9 cellular contexts compared by ENCODE assay signal in the genomic region with DNA sequence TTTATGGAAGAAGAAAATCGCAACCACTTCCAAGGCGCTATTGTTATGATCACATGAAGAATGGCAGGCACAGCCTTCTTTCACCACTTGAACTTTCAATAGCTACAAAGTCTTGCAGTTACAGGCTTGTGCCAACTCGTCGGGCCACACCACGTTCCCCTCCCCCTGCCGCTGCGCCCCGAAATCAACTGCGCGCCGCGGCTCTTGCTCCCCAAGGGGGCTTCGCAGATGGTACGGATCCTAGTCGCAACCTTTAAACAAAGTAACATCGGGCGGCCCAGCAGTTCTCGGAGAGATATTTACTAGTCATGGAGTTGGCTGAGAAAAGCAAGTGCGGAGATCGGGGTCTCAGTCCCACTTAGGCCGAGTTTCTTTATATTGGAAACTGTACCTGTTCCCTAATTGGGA. TPM values are rescaled to one million over a fixed set of nuclear protein-coding genes. Genes with fewer than 3 reads are reported as not detected.
A peak's percentile ranks its signal among the peaks of the same experiment; 100 is the strongest.
DNase-seq lines count a peak whose midpoint lies in the region; ATAC-seq and TF ChIP-seq lines count a peak whose summit lies in the region.
"Had no signal": no experiment of that assay in that cellular context is flagged by ENCODE, and none has a peak within 500 bp of the region (broad histone marks: within the 10 kb centered on the region; RNA-seq: fewer than 3 reads in every experiment).

No MANE protein-coding gene starts in this region.

- H3K36me3 ChIP-seq in hepatocyte (replicated peaks; ENCODE audit: insufficient read depth, low read depth), result no peaks in the 10 kb centered on the region
- H3K36me3 ChIP-seq in smooth muscle cell (ENCODE audit: low read depth), result no peaks in the 10 kb centered on the region

- H3K4me1 Mint-ChIP-seq in activated CD8-positive, alpha-beta T cell treated with anti-CD3 and anti-CD28 coated beads, Interleukin-2, amount 10 ng/mL, durations not matched to agents 7 days and 5 days (ENCODE audit: low read depth), result peaks cover 31% of the 10 kb centered on the region

- H3K79me2 ChIP-seq in hepatocyte (peaks cover 38% of the 10 kb centered on the region), smooth muscle cell (ENCODE audit: low read depth) (peaks cover 25% of the 10 kb centered on the region)

- WGBS in hepatocyte (ENCODE audit: low lambda C conversion rate, missing lambda C conversion rate), result 1% methylated on average over 21 of the region's 21 CpGs
- WGBS in smooth muscle cell (ENCODE audit: low lambda C conversion rate), result 3% methylated on average over 20 of the region's 21 CpGs

- no peak overlapping the region for H3K27ac Mint-ChIP-seq in activated CD8-positive, alpha-beta T cell treated with anti-CD3 and anti-CD28 coated beads, Interleukin-2, amount 10 ng/mL, durations not matched to agents 7 days and 5 days

- peak overlapping the region; percentile 48 for H3K4me3 Mint-ChIP-seq in activated CD8-positive, alpha-beta T cell treated with anti-CD3 and anti-CD28 coated beads, Interleukin-2, amount 10 ng/mL, durations not matched to agents 7 days and 5 days

- H3K4me1 ChIP-seq in hepatocyte (ENCODE audit: insufficient read depth) (peaks cover under 1% of the 10 kb centered on the region), smooth muscle cell (ENCODE audit: low read depth) (peaks cover 12% of the 10 kb centered on the region)

- H3K9me3 ChIP-seq in hepatocyte (ENCODE audit: low read depth) (no peaks in the 10 kb centered on the region), smooth muscle cell (replicated peaks; ENCODE audit: low read depth) (no peaks in the 10 kb centered on the region)

- no peak for ATAC-seq in activated CD8-positive, alpha-beta T cell treated with anti-CD3 and anti-CD28 coated beads, Interleukin-2, amount 10 ng/mL, durations not matched to agents 7 days and 5 days
- ATAC-seq in GM18907 (IDR thresholded peaks at IDR 0.05; ENCODE audit: unreplicated experiment) (no peak), HG02852 (IDR thresholded peaks at IDR 0.05; ENCODE audit: unreplicated experiment) (no peak), HG03571 (IDR thresholded peaks at IDR 0.05; ENCODE audit: unreplicated experiment) (no peak)

- H3K4me3 ChIP-seq in hepatocyte (peak overlapping the region; percentile 97), smooth muscle cell (peak overlapping the region; percentile 66)

- H3K27me3 ChIP-seq in hepatocyte (no peaks in the 10 kb centered on the region), smooth muscle cell (ENCODE audit: low read depth) (no peaks in the 10 kb centered on the region)

- DNase-seq in activated CD4-positive, alpha-beta T cell treated with anti-CD3 and anti-CD28 coated beads for 48 hours, result peak; percentile 7
- no peak for DNase-seq in activated CD4-positive, alpha-beta T cell treated with anti-CD3 and anti-CD28 coated beads for 1 hour
- DNase-seq in activated CD8-positive, alpha-beta T cell treated with anti-CD3 and anti-CD28 coated beads, Interleukin-2, amount 10 ng/mL, durations not matched to agents 7 days and 5 days, result peak; percentile 25
- DNase-seq in hepatocyte (ENCODE audit: low spot score) (peak; percentile 42), smooth muscle cell (lab: John Stamatoyannopoulos, UW; ENCODE audit: unreplicated experiment) (peak; percentile 20)
- DNase-seq: DND-41 had no signal

- TF ChIP-seq CTCF in hepatocyte (IDR thresholded peaks at IDR 0.05; ENCODE audit: poor library complexity) (no peak), smooth muscle cell (IDR thresholded peaks at IDR 0.05; ENCODE audit: borderline replicate concordance, insufficient read depth, poor library complexity, severe bottlenecking) (no peak)

- H2AFZ ChIP-seq in hepatocyte (peak overlapping the region; percentile 46), smooth muscle cell (ENCODE audit: low read depth) (peak overlapping the region; percentile 83)

- CTCF ChIA-PET in activated CD8-positive, alpha-beta T cell treated with anti-CD3 and anti-CD28 coated beads, Interleukin-2, amount 10 ng/mL, durations not matched to agents 7 days and 5 days (lab: Charles Lee), result interaction anchor here (1.0 to 1.1 kb wide), 2 partner anchors 16 to 126 kb away, joined by 3 read pairs; no protein-coding TSS in a partner anchor

- H3K27ac ChIP-seq in hepatocyte, result peak overlapping the region; percentile 85
- H3K27ac ChIP-seq in smooth muscle cell (ENCODE audit: low read depth), result no peak overlapping the region

- H3K4me2 ChIP-seq in hepatocyte (peak overlapping the region; percentile 92), smooth muscle cell (peak overlapping the region; percentile 88)

- peaks cover 1% of the 10 kb centered on the region for H3K36me3 Mint-ChIP-seq in activated CD8-positive, alpha-beta T cell treated with anti-CD3 and anti-CD28 coated beads, Interleukin-2, amount 10 ng/mL, durations not matched to agents 7 days and 5 days (ENCODE audit: low read depth)

- H4K20me1 ChIP-seq in hepatocyte (ENCODE audit: insufficient read depth, poor library complexity, severe bottlenecking) (peaks cover 15% of the 10 kb centered on the region), smooth muscle cell (ENCODE audit: low read depth) (peaks cover 20% of the 10 kb centered on the region)

- H3K9ac ChIP-seq in smooth muscle cell (ENCODE audit: low read depth), result peak overlapping the region; percentile 37

- H3K27me3 Mint-ChIP-seq in activated CD8-positive, alpha-beta T cell treated with anti-CD3 and anti-CD28 coated beads, Interleukin-2, amount 10 ng/mL, durations not matched to agents 7 days and 5 days (ENCODE audit: low read depth), result peaks cover 72% of the 10 kb centered on the region

- H3K9me2 ChIP-seq in hepatocyte (replicated peaks; ENCODE audit: insufficient read depth), result no peaks in the 10 kb centered on the region

- no peaks in the 10 kb centered on the region for H3K9me3 Mint-ChIP-seq in activated CD8-positive, alpha-beta T cell treated with anti-CD3 and anti-CD28 coated beads, Interleukin-2, amount 10 ng/mL, durations not matched to agents 7 days and 5 days (ENCODE audit: insufficient read depth)

- H3F3A ChIP-seq in smooth muscle cell (ENCODE audit: low read depth), result no peaks in the 10 kb centered on the region

- POLR2A ChIA-PET in activated CD8-positive, alpha-beta T cell treated with anti-CD3 and anti-CD28 coated beads, Interleukin-2, amount 10 ng/mL, durations not matched to agents 7 days and 5 days (lab: Charles Lee), result no interaction called here

RNA-seq across cellular contexts. Expression of a gene that starts 1.0 kb away (rescaled TPM):
- total RNA-seq in activated CD8-positive, alpha-beta T cell treated with anti-CD3 and anti-CD28 coated beads, Interleukin-2, amount 10 ng/mL, durations not matched to agents 7 days and 5 days, result not detected
- 50.0 and 68.6 TPM in 2 replicates for total RNA-seq in hepatocyte
- 35.8 and 38.2 TPM in 2 replicates for polyA plus RNA-seq in hepatocyte
- 9.9 and 12.9 TPM in 2 replicates for total RNA-seq in smooth muscle cell
- 6.3 and 12.0 TPM in 2 replicates for polyA plus RNA-seq in smooth muscle cell

Comparison
In these comparisons a context has a peak if more than half of its experiments do, and no peak if none do; other contexts are left out.
1. RNA of a gene that starts 1.0 kb away (total RNA-seq): 50.0 to 68.6 TPM in hepatocyte and 9.9 to 12.9 TPM in smooth muscle cell; not detected in activated CD8-positive, alpha-beta T cell treated with anti-CD3 and anti-CD28 coated beads, Interleukin-2, amount 10 ng/mL, durations not matched to agents 7 days and 5 days; every median in the first group is over 10 times any median in the second.